33 cellular contexts compared by ENCODE assay signal in genomic region chr2:155871940-155872339, GRCh38.
A peak's percentile ranks its signal among the peaks of the same experiment; 100 is the strongest.
DNase-seq lines count a peak whose midpoint lies in the region; ATAC-seq, FAIRE-seq and TF ChIP-seq lines count a peak whose summit lies in the region.
"Had no signal": no experiment of that assay in that cellular context is flagged by ENCODE, and none has a peak within 500 bp of the region (broad histone marks: within the 10 kb centered on the region; RNA-seq: fewer than 3 reads in every experiment).

No MANE protein-coding gene starts in this region.

- no peaks in the 10 kb centered on the region for H3K9me1 ChIP-seq in keratinocyte (ENCODE audit: control insufficient read depth, extremely low read depth, insufficient read depth, low read length)

- DNase-seq in PC-3 (peak; percentile 62), keratinocyte (ENCODE audit: low read depth, low spot score) (no peak), osteoblast (ENCODE audit: insufficient read length, low spot score, missing footprints) (peak; percentile 34), vagina (ENCODE audit: extremely low spot score in 2 of 2) (no peak), sciatic nerve (ENCODE audit: low spot score) (no peak)
- DNase-seq: 8988T; ACHN; AML-193; BE2C; C1 segment of cervical spinal cord; Caco-2; Calu3; CD4-positive, alpha-beta memory T cell; CD4-positive, alpha-beta T cell; CD4-positive, CD25-positive, alpha-beta regulatory T cell; CD8-positive, alpha-beta memory T cell; CD8-positive, alpha-beta T cell; COR-L47; DMS 273 treated with DMSO at 0.1 percent for 48 hours; DMS153; DMS53; DMS79; DMS79 treated with DMSO at 0.1 percent for 48 hours; DND-41; EL had no signal

- peak; percentile 62 for ATAC-seq in PC-3
- no peak for ATAC-seq in HG02678 (IDR thresholded peaks at IDR 0.05; ENCODE audit: unreplicated experiment)
- no peak for ATAC-seq in sciatic nerve
- ATAC-seq: A549; CD8-positive, alpha-beta T cell had no signal

- H3K9me3 ChIP-seq in PC-3 (ENCODE audit: low read length), result no peaks in the 10 kb centered on the region
- H3K9me3 ChIP-seq in keratinocyte (ENCODE audit: control insufficient read depth, low read depth, low read length), result no peaks in the 10 kb centered on the region
- peaks cover 8% of the 10 kb centered on the region for H3K9me3 ChIP-seq in osteoblast (ENCODE audit: low read depth, low read length)
- no peaks in the 10 kb centered on the region for H3K9me3 ChIP-seq in vagina
- H3K9me3 ChIP-seq: A549, BE2C, Caco-2 had no signal

- H3K79me2 ChIP-seq in PC-3 (ENCODE audit: low read length) (no peaks in the 10 kb centered on the region), keratinocyte (ENCODE audit: control insufficient read depth, insufficient read depth, low read length) (no peaks in the 10 kb centered on the region), osteoblast (ENCODE audit: insufficient read depth, low read length) (no peaks in the 10 kb centered on the region)

- H4K20me1 ChIP-seq in PC-3 (ENCODE audit: low read length) (no peaks in the 10 kb centered on the region), keratinocyte (ENCODE audit: control insufficient read depth, extremely low read depth, insufficient read depth, low read length) (no peaks in the 10 kb centered on the region), osteoblast (ENCODE audit: insufficient read depth, low read length) (no peaks in the 10 kb centered on the region)
- H4K20me1 ChIP-seq: BLaER1; BLaER1 treated with 17β-estradiol and CSF1 and Interleukin-3, amounts not matched to agents 10 nM and 100 nM had no signal

- no peaks in the 10 kb centered on the region for H3K27me3 ChIP-seq in PC-3 (ENCODE audit: low read length)
- no peaks in the 10 kb centered on the region for H3K27me3 ChIP-seq in keratinocyte (ENCODE audit: control insufficient read depth, extremely low read depth, insufficient read depth, low read length)
- no peaks in the 10 kb centered on the region for H3K27me3 ChIP-seq in osteoblast (ENCODE audit: insufficient read depth, low read length)
- no peaks in the 10 kb centered on the region for H3K27me3 ChIP-seq in vagina
- H3K27me3 ChIP-seq: BE2C; BLaER1; BLaER1 treated with 17β-estradiol and CSF1 and Interleukin-3, amounts not matched to agents 10 nM and 100 nM had no signal

- H2AFZ ChIP-seq in PC-3 (ENCODE audit: low read length) (no peak overlapping the region), keratinocyte (ENCODE audit: control insufficient read depth, low read length) (no peak overlapping the region), osteoblast (ENCODE audit: low read length) (no peak overlapping the region)

- H3K4me2 ChIP-seq in PC-3 (ENCODE audit: low read length) (peak overlapping the region; percentile 20; the same call in 1 of the 2 replicates), keratinocyte (ENCODE audit: control insufficient read depth, extremely low read depth, insufficient read depth, low read depth, low read length) (peak overlapping the region; percentile 41), osteoblast (ENCODE audit: insufficient read depth, low read length) (no peak overlapping the region)
- H3K4me2 ChIP-seq: A549; BLaER1; BLaER1 treated with 17β-estradiol and CSF1 and Interleukin-3, amounts not matched to agents 10 nM and 100 nM had no signal

- peak overlapping the region; percentile 52 for H3K27ac ChIP-seq in PC-3 (ENCODE audit: low read length)
- no peak overlapping the region for H3K27ac ChIP-seq in keratinocyte (ENCODE audit: control insufficient read depth, insufficient read depth, low read length)
- no peak overlapping the region for H3K27ac ChIP-seq in osteoblast (ENCODE audit: low read depth, low read length)
- no peak overlapping the region for H3K27ac ChIP-seq in vagina
- H3K27ac ChIP-seq: 22Rv1; A549; BLaER1; BLaER1 treated with 17β-estradiol and CSF1 and Interleukin-3, amounts not matched to agents 10 nM and 100 nM; C4-2B had no signal

- TF ChIP-seq CTCF in PC-3 (conservative IDR thresholded peaks at IDR 0.05; ENCODE audit: low read depth, low read length), result no peak
- TF ChIP-seq CTCF in keratinocyte (optimal IDR thresholded peaks at IDR 0.05 in 1 of 3, IDR thresholded peaks at IDR 0.05 in 1 of 3, conservative IDR thresholded peaks at IDR 0.05 in 1 of 3; ENCODE audit: extremely low read depth in 1 of 3, insufficient read depth in 2 of 3, low read length in 3 of 3), result no peak
- no peak for TF ChIP-seq CTCF in osteoblast (IDR thresholded peaks at IDR 0.05; ENCODE audit: extremely low read depth, low read depth, low read length)
- no peak for TF ChIP-seq CTCF in vagina (IDR thresholded peaks at IDR 0.05)

- TF ChIP-seq POLR2A in vagina (IDR thresholded peaks at IDR 0.05), result no peak

- H3K9ac ChIP-seq in PC-3 (ENCODE audit: low read length) (no peak overlapping the region), keratinocyte (ENCODE audit: control insufficient read depth, extremely low read depth, insufficient read depth, low read length) (no peak overlapping the region)
- H3K9ac ChIP-seq: BLaER1; BLaER1 treated with 17β-estradiol and CSF1 and Interleukin-3, amounts not matched to agents 10 nM and 100 nM had no signal

- H3K36me3 ChIP-seq in PC-3 (ENCODE audit: low read depth, low read length) (no peaks in the 10 kb centered on the region), keratinocyte (ENCODE audit: control insufficient read depth in 2 of 2, extremely low read depth in 1 of 2, insufficient read depth in 2 of 2, low read length in 2 of 2) (no peaks in the 10 kb centered on the region), osteoblast (ENCODE audit: insufficient read depth, low read length) (no peaks in the 10 kb centered on the region), vagina (no peaks in the 10 kb centered on the region)
- H3K36me3 ChIP-seq: BE2C; BLaER1; BLaER1 treated with 17β-estradiol and CSF1 and Interleukin-3, amounts not matched to agents 10 nM and 100 nM had no signal

- H3K4me3 ChIP-seq in PC-3 (ENCODE audit: low read length) (no peak overlapping the region), keratinocyte (ENCODE audit: control insufficient read depth in 2 of 3, extremely low read depth in 1 of 3, insufficient read depth in 2 of 3, low read depth in 1 of 3, low read length in 3 of 3) (no peak overlapping the region), osteoblast (ENCODE audit: insufficient read depth, low read length) (no peak overlapping the region), vagina (no peak overlapping the region)
- H3K4me3 ChIP-seq: A549; BLaER1; BLaER1 treated with 17β-estradiol and CSF1 and Interleukin-3, amounts not matched to agents 10 nM and 100 nM had no signal

- dilution Hi-C loops in keratinocyte (cut with MboI; ENCODE audit: extremely low pct_ligation_motif_present, low sequenced_read_pairs), result no loop called here

- no peak for FAIRE-seq in keratinocyte (lab: Jason Lieb, UNC)
- FAIRE-seq: A204.1, A549, D721Med had no signal

- BruUV-seq in PC-3 (replicated peaks; lab: Mats Ljungman, UMichigan), result no TSS peak

- H3K9me2 ChIP-seq in PC-3 (replicated peaks; ENCODE audit: low read length), result no peaks in the 10 kb centered on the region

- H3K4me1 ChIP-seq in PC-3 (ENCODE audit: insufficient read depth, low read length) (peaks cover 15% of the 10 kb centered on the region), keratinocyte (ENCODE audit: control insufficient read depth, extremely low read depth, insufficient read depth, low read length) (peaks cover 9% of the 10 kb centered on the region), osteoblast (ENCODE audit: insufficient read depth, low read length) (no peaks in the 10 kb centered on the region), vagina (no peaks in the 10 kb centered on the region)
- H3K4me1 ChIP-seq: A549; BE2C; BLaER1; BLaER1 treated with 17β-estradiol and CSF1 and Interleukin-3, amounts not matched to agents 10 nM and 100 nM; Caco-2 had no signal

- POLR2A ChIA-PET in PC-3 (lab: Charles Lee; ENCODE audit: unreplicated experiment), result no interaction called here

- intact Hi-C loops in PC-3 (cut with micrococcal nuclease) (no loop called here), vagina (cut with DNase I) (no loop called here), sciatic nerve (cut with DNase I) (no loop called here)

- no peaks in the 10 kb centered on the region for H3F3A ChIP-seq in PC-3 (ENCODE audit: low read length, unreplicated experiment)

- CTCF ChIA-PET in PC-3 (lab: Charles Lee), result no interaction called here

Comparison
In these comparisons a context has a peak if more than half of its experiments do, and no peak if none do; other contexts are left out.
1. DNase-seq: peak in PC-3 (single experiment) and osteoblast (single experiment); none in keratinocyte (single experiment), vagina (0 of 2) and sciatic nerve (single experiment).